ENCODE assay signal across 7 cellular contexts in genomic region chr19:17394891-17395415, GRCh38. TPM values are rescaled to one million over a fixed set of nuclear protein-coding genes. Genes with fewer than 3 reads are reported as not detected.
A peak's percentile ranks its signal among the peaks of the same experiment; 100 is the strongest.
DNase-seq lines count a peak whose midpoint lies in the region; ATAC-seq and TF ChIP-seq lines count a peak whose summit lies in the region.
"Had no signal": no experiment of that assay in that cellular context is flagged by ENCODE, and none has a peak within 500 bp of the region (broad histone marks: within the 10 kb centered on the region; RNA-seq: fewer than 3 reads in every experiment).

No MANE protein-coding gene starts in this region.

- peaks cover 30% of the 10 kb centered on the region for H3K4me1 ChIP-seq in CD4-positive, CD25-positive, alpha-beta regulatory T cell (ENCODE audit: control insufficient read depth, insufficient read depth, low read length, poor library complexity, severe bottlenecking)
- H3K4me1 ChIP-seq in thyroid gland: peaks cover 0 to 12% of the 10 kb centered on the region in 2 donors

- H3K4me3 Mint-ChIP-seq in CD4-positive, CD25-positive, alpha-beta regulatory T cell: peak overlapping the region in 2 of 4 donors; percentile 33 to 56
- peak overlapping the region in 1 of 5 donors; percentile 21 for H3K4me3 Mint-ChIP-seq in immature natural killer cell

- H3K27ac Mint-ChIP-seq in CD4-positive, CD25-positive, alpha-beta regulatory T cell: peak overlapping the region; percentile 67 to 84 (median 80)
- peak overlapping the region in 3 of 6 donors; percentile 44 to 73 (median 53) for H3K27ac Mint-ChIP-seq in immature natural killer cell

- peak in 5 of 6 experiments; percentile 12 to 55 (median 24) for TF ChIP-seq CTCF in thyroid gland (IDR thresholded peaks at IDR 0.05)

- WGBS in thyroid gland, 2 donors: 19 to 22% methylated on average over 18 of the region's 19 CpGs

- ATAC-seq in CD4-positive, CD25-positive, alpha-beta regulatory T cell (ENCODE audit: low read depth in 2 of 2): peak; percentile 15 to 25
- no peak for ATAC-seq in HG03469 (IDR thresholded peaks at IDR 0.05; ENCODE audit: unreplicated experiment)

- H3K4me1 Mint-ChIP-seq in CD4-positive, CD25-positive, alpha-beta regulatory T cell: peaks cover 0 to 24% (median 14%) of the 10 kb centered on the region in 4 donors
- H3K4me1 Mint-ChIP-seq in immature natural killer cell: peaks cover 14 to 26% of the 10 kb centered on the region in 2 donors

- H3K36me3 ChIP-seq in CD4-positive, CD25-positive, alpha-beta regulatory T cell (ENCODE audit: control insufficient read depth, insufficient read depth, low read length): no peaks in the 10 kb centered on the region
- no peaks in the 10 kb centered on the region for H3K36me3 ChIP-seq in thyroid gland

- no peak for TF ChIP-seq POLR2A in thyroid gland (IDR thresholded peaks at IDR 0.05)

- intact Hi-C loops in thyroid gland (cut with DNase I): loop anchor here (10.0 kb wide), 1 partner anchor 70 kb away; the partner anchor contains the start of gene NXNL1

- peaks cover 5% of the 10 kb centered on the region for H3K27me3 ChIP-seq in CD4-positive, CD25-positive, alpha-beta regulatory T cell (ENCODE audit: control insufficient read depth, insufficient read depth, low read length)
- peaks cover 3% of the 10 kb centered on the region for H3K27me3 ChIP-seq in thyroid gland

- H3K9me3 Mint-ChIP-seq in CD4-positive, CD25-positive, alpha-beta regulatory T cell: peaks cover 0 to 3% (median 0%) of the 10 kb centered on the region in 7 donors
- H3K9me3 Mint-ChIP-seq in immature natural killer cell: no peaks in the 10 kb centered on the region

- H3K9me3 ChIP-seq in CD4-positive, CD25-positive, alpha-beta regulatory T cell (ENCODE audit: control insufficient read depth in 2 of 2, low read length in 2 of 2): no peaks in the 10 kb centered on the region
- H3K9me3 ChIP-seq in thyroid gland: no peaks in the 10 kb centered on the region

- DNase-seq in CD4-positive, CD25-positive, alpha-beta regulatory T cell: peak; percentile 20 to 81 (median 31)
- DNase-seq in NCI-H146 treated with DMSO at 0.1 percent for 48 hours (lab: John Stamatoyannopoulos, UW; ENCODE audit: unreplicated experiment): peak; percentile 27
- DNase-seq in activated T-cell treated with anti-CD3 and anti-CD28 coated beads, Interleukin-2, amount 50 U/mL, for 48 hours: peak; percentile 78 to 81
- DNase-seq in immature natural killer cell: peak; percentile 32 to 52 (median 42)
- DNase-seq in thyroid gland: peak; percentile 27 to 34

- no peak overlapping the region for H3K4me3 ChIP-seq in CD4-positive, CD25-positive, alpha-beta regulatory T cell (ENCODE audit: low read depth, low read length)
- H3K4me3 ChIP-seq in thyroid gland (replicated peaks in 1 of 3): no peak overlapping the region

- H3K27ac ChIP-seq in CD4-positive, CD25-positive, alpha-beta regulatory T cell (ENCODE audit: insufficient read depth, low read length, poor library complexity, severe bottlenecking): peak overlapping the region; percentile 15
- H3K27ac ChIP-seq in thyroid gland: no peak overlapping the region
- H3K27ac ChIP-seq: KMS-11 had no signal

- peaks cover 18% of the 10 kb centered on the region for H3K27me3 Mint-ChIP-seq in CD4-positive, CD25-positive, alpha-beta regulatory T cell
- peaks cover 0 to 7% (median 0%) of the 10 kb centered on the region in 3 donors for H3K27me3 Mint-ChIP-seq in immature natural killer cell (ENCODE audit: low read depth in 3 of 3)

- peaks cover 3% of the 10 kb centered on the region for H3K36me3 Mint-ChIP-seq in CD4-positive, CD25-positive, alpha-beta regulatory T cell
- H3K36me3 Mint-ChIP-seq in immature natural killer cell: no peaks in the 10 kb centered on the region

RNA-seq across cellular contexts. Expression of gene CCDC194, which starts 1.0 kb away (rescaled TPM):
- total RNA-seq in CD4-positive, CD25-positive, alpha-beta regulatory T cell: 1.3 TPM
- polyA plus RNA-seq in CD4-positive, CD25-positive, alpha-beta regulatory T cell: not detected
- under 1 TPM in 1 of 3 donors, not detected in 2; 0.40 TPM for polyA plus RNA-seq in immature natural killer cell
- not detected for total RNA-seq in thyroid gland

RNA-seq across cellular contexts. Expression of gene BST2, which starts 10.5 kb away (rescaled TPM):
- total RNA-seq in CD4-positive, CD25-positive, alpha-beta regulatory T cell: 45.6 TPM
- 100 to 1,000 TPM; 155 to 175 (median 158) TPM for polyA plus RNA-seq in CD4-positive, CD25-positive, alpha-beta regulatory T cell
- 100 to 1,000 TPM; 326 to 394 (median 383) TPM for polyA plus RNA-seq in immature natural killer cell
- total RNA-seq in thyroid gland: 10 to 100 TPM; 14.1 to 83.0 (median 24.7) TPM

RNA-seq across cellular contexts. Expression of gene PLVAP, which starts 17.8 kb away (rescaled TPM):
- not detected for total RNA-seq in CD4-positive, CD25-positive, alpha-beta regulatory T cell
- polyA plus RNA-seq in CD4-positive, CD25-positive, alpha-beta regulatory T cell: not detected
- not detected for polyA plus RNA-seq in immature natural killer cell
- total RNA-seq in thyroid gland: 100 to 1,000 TPM; 103 to 322 (median 174) TPM

RNA-seq across cellular contexts. Expression of gene MVB12A, which starts 24.9 kb away (rescaled TPM):
- 26.7 TPM for total RNA-seq in CD4-positive, CD25-positive, alpha-beta regulatory T cell
- polyA plus RNA-seq in CD4-positive, CD25-positive, alpha-beta regulatory T cell: 10 to 100 TPM; 30.1 to 48.6 (median 38.4) TPM
- polyA plus RNA-seq in immature natural killer cell: 10 to 100 TPM; 35.8 to 43.6 (median 36.3) TPM
- total RNA-seq in thyroid gland: 100 to 1,000 TPM in 1 of 4 donors, 10 to 100 TPM in 3; 51.5 to 146 (median 68.3) TPM

RNA-seq across cellular contexts. Expression of gene TMEM221, which starts 53.5 kb away (rescaled TPM):
- not detected for total RNA-seq in CD4-positive, CD25-positive, alpha-beta regulatory T cell
- polyA plus RNA-seq in CD4-positive, CD25-positive, alpha-beta regulatory T cell: under 1 TPM in 1 of 4 donors, not detected in 3; 0.16 TPM
- under 1 TPM in 1 of 3 donors, not detected in 2; 0.24 TPM for polyA plus RNA-seq in immature natural killer cell
- total RNA-seq in thyroid gland: under 1 TPM in 1 of 4 donors, not detected in 3; 0.56 TPM

Comparison
In these comparisons a context has a peak if more than half of its experiments do, and no peak if none do; other contexts are left out.
1. DNase-seq: peak in every context shown above with its lines; median percentile 80 in activated T-cell treated with anti-CD3 and anti-CD28 coated beads, Interleukin-2, amount 50 U/mL, for 48 hours; 42 in immature natural killer cell; 31 in CD4-positive, CD25-positive, alpha-beta regulatory T cell; 30 in thyroid gland; 27 in NCI-H146 treated with DMSO at 0.1 percent for 48 hours.
2. RNA of gene PLVAP, which starts 17.8 kb away (total RNA-seq): 103 to 322 TPM in thyroid gland; not detected in CD4-positive, CD25-positive, alpha-beta regulatory T cell (single experiment); every median in the first group is over 100 times any median in the second.